26 cellular contexts compared by ENCODE assay signal in genomic region chr1:33488624-33489023, GRCh38. TPM values are rescaled to one million over a fixed set of nuclear protein-coding genes. Genes with fewer than 3 reads are reported as not detected.
A peak's percentile ranks its signal among the peaks of the same experiment; 100 is the strongest.
DNase-seq lines count a peak whose midpoint lies in the region; ATAC-seq, FAIRE-seq and TF ChIP-seq lines count a peak whose summit lies in the region.
"Had no signal": no experiment of that assay in that cellular context is flagged by ENCODE, and none has a peak within 500 bp of the region (broad histone marks: within the 10 kb centered on the region; RNA-seq: fewer than 3 reads in every experiment).

No MANE protein-coding gene starts in this region.

- H3K4me2 ChIP-seq in mesenchymal stem cell (ENCODE audit: low read length, poor library complexity, severe bottlenecking) = no peak overlapping the region
- H3K4me2 ChIP-seq: BLaER1 had no signal

- 92% methylated on average over 2 of the region's 2 CpGs for WGBS in mesenchymal stem cell

- H4K91ac ChIP-seq in mesenchymal stem cell (ENCODE audit: low read length) = no peak overlapping the region

- H3K14ac ChIP-seq in mesenchymal stem cell (ENCODE audit: low read length in 2 of 2) = no peak overlapping the region

- TF ChIP-seq CTCF in HEK293 (tag by site-specific recombination; IDR thresholded peaks at IDR 0.05) (no peak), bronchial epithelial cell (IDR thresholded peaks at IDR 0.05; ENCODE audit: insufficient read depth, low read length, severe bottlenecking) (no peak)

- H3K9ac ChIP-seq in mesenchymal stem cell (ENCODE audit: low read length) = no peak overlapping the region
- H3K9ac ChIP-seq: BLaER1 had no signal

- H3K9me3 ChIP-seq in HEK293 (ENCODE audit: control insufficient read depth, insufficient read depth, low read depth, low read length) (no peaks in the 10 kb centered on the region), mesenchymal stem cell (ENCODE audit: control insufficient read depth, low read length) (peaks cover 30% of the 10 kb centered on the region)
- H3K9me3 ChIP-seq: BE2C had no signal

- H3K27ac ChIP-seq in HEK293 (ENCODE audit: extremely low read depth, low read depth, low read length) = no peak overlapping the region
- no peak overlapping the region for H3K27ac ChIP-seq in mesenchymal stem cell (ENCODE audit: low read length, poor library complexity, severe bottlenecking)
- H3K27ac ChIP-seq: BLaER1 had no signal

- peaks cover 0 to 84% of the 10 kb centered on the region in 2 experiments; a peak in 2 of 3 replicates for H3K36me3 ChIP-seq in HEK293 (ENCODE audit: control insufficient read depth in 2 of 2, insufficient read depth in 1 of 2, low read length in 2 of 2)
- H3K36me3 ChIP-seq in bronchial epithelial cell (ENCODE audit: control insufficient read depth, insufficient read depth, low read length) = peaks cover 16% of the 10 kb centered on the region
- peaks cover 45 to 84% of the 10 kb centered on the region in 2 experiments for H3K36me3 ChIP-seq in mesenchymal stem cell (ENCODE audit: control insufficient read depth in 1 of 2, insufficient read depth in 2 of 2, low read depth in 1 of 2, low read length in 2 of 2)
- H3K36me3 ChIP-seq: BE2C had no signal

- POLR2A ChIA-PET in HEK293 (lab: Yijun Ruan, JAX) = no interaction called here

- no peak overlapping the region for H2BK120ac ChIP-seq in mesenchymal stem cell (ENCODE audit: low read depth, low read length)

- H3K23ac ChIP-seq in mesenchymal stem cell (ENCODE audit: low read length in 2 of 2) = no peak overlapping the region

- H3K18ac ChIP-seq in mesenchymal stem cell (ENCODE audit: low read depth in 1 of 2, low read length in 2 of 2) = no peak overlapping the region

- H3K27me3 ChIP-seq in bronchial epithelial cell (ENCODE audit: control insufficient read depth, insufficient read depth, low read length) (no peaks in the 10 kb centered on the region), mesenchymal stem cell (ENCODE audit: control insufficient read depth in 1 of 2, insufficient read depth in 1 of 2, low read length in 2 of 2) (no peaks in the 10 kb centered on the region)
- H3K27me3 ChIP-seq: BE2C, BLaER1 had no signal

- H4K8ac ChIP-seq in mesenchymal stem cell (ENCODE audit: low read length) = no peak overlapping the region

- H3K4me1 ChIP-seq in HEK293 (ENCODE audit: control insufficient read depth, insufficient read depth, low read length) (no peaks in the 10 kb centered on the region), mesenchymal stem cell (ENCODE audit: control insufficient read depth, insufficient read depth, low read depth, low read length) (no peaks in the 10 kb centered on the region)
- H3K4me1 ChIP-seq: BE2C, BLaER1 had no signal

- no peak overlapping the region for H2AK5ac ChIP-seq in mesenchymal stem cell (ENCODE audit: low read length, severe bottlenecking)

- no peak overlapping the region for H2BK12ac ChIP-seq in mesenchymal stem cell (ENCODE audit: low read length in 2 of 2)

- no peak for TF ChIP-seq POLR2A in GM12891 (IDR thresholded peaks at IDR 0.05; ENCODE audit: low read depth, low read length)

- no peak overlapping the region for H3K4ac ChIP-seq in mesenchymal stem cell (ENCODE audit: low read depth in 1 of 2, low read length in 2 of 2)

- ATAC-seq in HG03095 (IDR thresholded peaks at IDR 0.05; ENCODE audit: unreplicated experiment) = no peak
- ATAC-seq: GM12878 had no signal

- H2AFZ ChIP-seq in mesenchymal stem cell (ENCODE audit: low read depth, low read length) = no peak overlapping the region

- no peak overlapping the region for H2BK15ac ChIP-seq in mesenchymal stem cell (ENCODE audit: low read depth, poor library complexity, severe bottlenecking)

- no peak overlapping the region for H3K4me3 ChIP-seq in HEK293 (ENCODE audit: low read depth, low read length)
- H3K4me3 ChIP-seq in bronchial epithelial cell (ENCODE audit: low read depth, low read length) = no peak overlapping the region
- no peak overlapping the region for H3K4me3 ChIP-seq in mesenchymal stem cell (ENCODE audit: insufficient read depth in 1 of 2, low read depth in 1 of 2, low read length in 2 of 2)
- H3K4me3 ChIP-seq: BLaER1, GM12878 had no signal

- DNase-seq in GM12891 (ENCODE audit: insufficient read length, low spot score) = no peak
- no peak for DNase-seq in bronchial epithelial cell (ENCODE audit: low read depth)
- no peak for DNase-seq in urothelium cell line (ENCODE audit: low spot score)
- no peak for DNase-seq in dedifferentiated amniotic fluid mesenchymal stem cell (ENCODE audit: extremely low spot score)
- no peak for DNase-seq in mesenchymal stem cell
- DNase-seq: 8988T; ACHN; BE2C; C1 segment of cervical spinal cord; CD4-positive, alpha-beta memory T cell; CD4-positive, CD25-positive, alpha-beta regulatory T cell; CD8-positive, alpha-beta memory T cell; COR-L47; DMS 273 treated with DMSO at 0.1 percent for 48 hours; DMS153; DMS53; DMS79; DND-41; EL; GDM1 had no signal

- H3K79me1 ChIP-seq in mesenchymal stem cell (replicated peaks; ENCODE audit: low read length, poor library complexity, severe bottlenecking) = peaks cover 4% of the 10 kb centered on the region

- no peak overlapping the region for H2BK5ac ChIP-seq in mesenchymal stem cell (ENCODE audit: low read depth, low read length, poor library complexity, severe bottlenecking)

- FAIRE-seq in GM12891 (lab: Jason Lieb, UNC) = peak; percentile 38
- FAIRE-seq in bronchial epithelial cell (lab: Jason Lieb, UNC) = peak; percentile 66
- FAIRE-seq in urothelium cell line (lab: Jason Lieb, UNC) = peak; percentile 61
- FAIRE-seq: A204.1, GM12878, GM19239 had no signal

- CTCF ChIA-PET in HEK293 (lab: Yijun Ruan, JAX) = interaction anchor here (0.5 kb wide), 2 partner anchors 88 to 124 kb away, joined by 3 to 4 read pairs; no protein-coding TSS in a partner anchor

TF ChIP-seq in GM12891, 5 proteins besides CTCF, POLR2A, EP300 and RAD21:
- TF ChIP-seq SPI1 (IDR thresholded peaks at IDR 0.05; ENCODE audit: low read depth, low read length) (no peak), TAF1 (IDR thresholded peaks at IDR 0.05; ENCODE audit: low read depth, low read length) (no peak), POU2F2 (IDR thresholded peaks at IDR 0.05; ENCODE audit: low read depth, low read length) (no peak), PAX5 (IDR thresholded peaks at IDR 0.05; ENCODE audit: insufficient read depth, low read length, severe bottlenecking) (no peak), POLR2AphosphoS5 (IDR thresholded peaks at IDR 0.05; ENCODE audit: low read depth, low read length) (no peak)

TF ChIP-seq in HEK293, 187 proteins besides CTCF, POLR2A, EP300 and RAD21:
- TF ChIP-seq ATF2 (tag by site-specific recombination; IDR thresholded peaks at IDR 0.05; ENCODE audit: low read depth) = peak; percentile 66
- TF ChIP-seq ZNF555 (tag by site-specific recombination; conservative IDR thresholded peaks at IDR 0.05) = no peak
- TF ChIP-seq ZNF302 (tag by site-specific recombination; IDR thresholded peaks at IDR 0.05; ENCODE audit: low read depth) = no peak
- TF ChIP-seq ZNF639 (tag by site-specific recombination; IDR thresholded peaks at IDR 0.05) = no peak
- no peak for TF ChIP-seq AEBP2 (tag by site-specific recombination; IDR thresholded peaks at IDR 0.05; ENCODE audit: borderline replicate concordance)

RNA-seq across cellular contexts. Expression of gene ZSCAN20, which starts 16.2 kb away (rescaled TPM):
- polyA plus RNA-seq in GM12891 (2012; ENCODE audit: low read depth, missing spikeins) = 0.90 TPM
- total RNA-seq in bronchial epithelial cell = 5.0 and 8.2 TPM in 2 replicates
- polyA plus RNA-seq in mesenchymal stem cell (2013, experiment 1 of 2) = 1.7 TPM
- 1.6 TPM for polyA plus RNA-seq in mesenchymal stem cell (2013, experiment 2 of 2)

RNA-seq across cellular contexts. Expression of gene PHC2, which starts 57.7 kb away (rescaled TPM):
- 12.1 TPM for polyA plus RNA-seq in GM12891 (2012; ENCODE audit: low read depth, missing spikeins)
- 19.7 and 32.1 TPM in 2 replicates for total RNA-seq in bronchial epithelial cell
- polyA plus RNA-seq in mesenchymal stem cell (2013, experiment 1 of 2) = 114 TPM
- 112 TPM for polyA plus RNA-seq in mesenchymal stem cell (2013, experiment 2 of 2)
